ENCODE assay signal across 23 cellular contexts in genomic region chr17:2980904-2981246, GRCh38.
"Had no signal": no experiment of that assay in that cellular context is flagged by ENCODE, and none has a peak within 500 bp of the region (broad histone marks: within the 10 kb centered on the region; RNA-seq: fewer than 3 reads in every experiment).

No MANE protein-coding gene starts in this region.

- ATAC-seq: left colon; naive thymus-derived CD8-positive, alpha-beta T cell; stimulated activated naive CD8-positive, alpha-beta T cell treated with anti-CD3 and anti-CD28 coated beads, Interleukin-15, amount 100 ng/mL, for 72 hours had no signal

- H3K27ac ChIP-seq: brain microvascular endothelial cell, parathyroid adenoma, right atrium auricular region, VCaP had no signal

- H3K27me3 ChIP-seq: brain microvascular endothelial cell, right atrium auricular region had no signal

- H3K4me3 ChIP-seq: right atrium auricular region had no signal

- H2AFZ ChIP-seq: parathyroid adenoma had no signal

- H3K9me3 ChIP-seq: right atrium auricular region had no signal

- H3K36me3 ChIP-seq: brain microvascular endothelial cell had no signal

- H3K9ac ChIP-seq: parathyroid adenoma had no signal

- H3K4me1 ChIP-seq: parathyroid adenoma had no signal

- DNase-seq: activated CD4-positive, alpha-beta T cell treated with anti-CD3 and anti-CD28 coated beads for 4 hours; activated CD4-positive, alpha-beta T cell treated with anti-CD3 and anti-CD28 coated beads, Interleukin-2, amount 50 U/mL, for 4 hours; activated gamma-delta T cell; activated naive CD4-positive, alpha-beta T cell treated with anti-CD3 and anti-CD28 coated beads, Interleukin-2, amount 10 ng/mL, durations not matched to agents 7 days and 5 days; activated T-cell treated with anti-CD3 and anti-CD28 coated beads, Interleukin-2, amount 50 U/mL, for 1 hour; amniotic stem cell; brain microvascular endothelial cell; central memory CD4-positive, alpha-beta T cell; effector CD8-positive, alpha-beta T cell; erythroblast; hippocampal formation; kidney; left colon; naive thymus-derived CD8-positive, alpha-beta T cell; occipital lobe; stimulated activated CD4-positive, alpha-beta T cell treated with anti-CD3 and anti-CD28 coated beads, Interleukin-4, amount 100 ng/mL, for 1 hour; stimulated activated naive CD8-positive, alpha-beta T cell treated with anti-CD3 and anti-CD28 coated beads, Interleukin-15, amount 100 ng/mL, for 72 hours; substantia nigra; SW 1271; T-helper 9 cell had no signal
